8 cellular contexts compared by ENCODE assay signal in genomic region chr20:49768204-49769124, GRCh38. TPM values are rescaled to one million over a fixed set of nuclear protein-coding genes. Genes with fewer than 3 reads are reported as not detected.
DNase-seq lines count a peak whose midpoint lies in the region; ATAC-seq and TF ChIP-seq lines count a peak whose summit lies in the region.

No MANE protein-coding gene starts in this region.

- H3K36me3 ChIP-seq in NT2/D1 (ENCODE audit: insufficient read depth, insufficient read length, low read length) (no peaks in the 10 kb centered on the region), liver (ENCODE audit: control insufficient read depth in 4 of 4, insufficient read depth in 3 of 4, low read depth in 1 of 4, low read length in 3 of 4) (no peaks in the 10 kb centered on the region), upper lobe of left lung (no peaks in the 10 kb centered on the region)

- TF ChIP-seq RAD21 in liver (IDR thresholded peaks at IDR 0.05), result peak; percentile 58 to 70

- peak; percentile 61 to 62 for ATAC-seq in upper lobe of left lung (ENCODE audit: low FRiP score in 2 of 2)
- no peak for ATAC-seq in GM21367 (IDR thresholded peaks at IDR 0.05; ENCODE audit: unreplicated experiment)

- DNase-seq in NCI-H510A treated with DMSO at 0.1 percent for 48 hours (lab: John Stamatoyannopoulos, UW) (peak; percentile 61), NCI-H510A (lab: John Stamatoyannopoulos, UW) (no peak), NT2/D1 (ENCODE audit: low read depth, low spot score) (peak; percentile 95), cardiac fibroblast (ENCODE audit: low read depth in 2 of 2) (peak; percentile 98), upper lobe of left lung (peak in 1 of 2 donors; percentile 87), SK-N-DZ (ENCODE audit: low spot score) (no peak)

- H3K4me1 ChIP-seq in NT2/D1 (ENCODE audit: insufficient read depth, insufficient read length), result peaks cover 5% of the 10 kb centered on the region
- peaks cover 21 to 50% (median 37%) of the 10 kb centered on the region in 4 donors for H3K4me1 ChIP-seq in liver (ENCODE audit: control insufficient read depth in 4 of 4, insufficient read depth in 4 of 4, low read length in 3 of 4)
- H3K4me1 ChIP-seq in upper lobe of left lung, result peaks cover 53 to 76% (median 70%) of the 10 kb centered on the region in 4 donors

- no peak overlapping the region for H3K4me3 ChIP-seq in NT2/D1 (ENCODE audit: insufficient read length, low read depth)
- H3K4me3 ChIP-seq in cardiac fibroblast (replicated peaks in 1 of 2; ENCODE audit: low read depth in 2 of 2, low read length in 2 of 2), result no peak overlapping the region
- peak overlapping the region in 1 of 3 donors; percentile 10 for H3K4me3 ChIP-seq in liver (ENCODE audit: low read depth in 1 of 3, low read length in 3 of 3)
- no peak overlapping the region for H3K4me3 ChIP-seq in upper lobe of left lung

- H3K9ac ChIP-seq in NT2/D1 (ENCODE audit: insufficient read length, low read depth), result no peak overlapping the region
- peak overlapping the region in 1 of 2 donors; percentile 39 for H3K9ac ChIP-seq in liver (ENCODE audit: low read depth in 1 of 2, low read length in 2 of 2)

- H3K9me3 ChIP-seq in NT2/D1 (ENCODE audit: insufficient read depth, low read length) (0 out of 2 replicates have a peak, but pooled peaks cover 7% of the 10 kb centered on the region), liver (ENCODE audit: control insufficient read depth in 4 of 4, low read length in 3 of 4) (no peaks in the 10 kb centered on the region), upper lobe of left lung (no peaks in the 10 kb centered on the region)

- TF ChIP-seq POLR2A in upper lobe of left lung (IDR thresholded peaks at IDR 0.05), result no peak

- H3K27ac ChIP-seq in liver (ENCODE audit: low read depth in 1 of 2, low read length in 2 of 2), result peak overlapping the region; percentile 77 to 96
- peak overlapping the region; percentile 38 to 86 (median 80) for H3K27ac ChIP-seq in upper lobe of left lung

- H3K27me3 ChIP-seq in NT2/D1 (ENCODE audit: insufficient read depth, insufficient read length) (no peaks in the 10 kb centered on the region), liver (ENCODE audit: control insufficient read depth in 4 of 4, insufficient read depth in 4 of 4, low read length in 3 of 4) (no peaks in the 10 kb centered on the region), upper lobe of left lung (no peaks in the 10 kb centered on the region)

- peak; percentile 97 to 100 (median 98) for TF ChIP-seq EP300 in upper lobe of left lung (IDR thresholded peaks at IDR 0.05)

- TF ChIP-seq CTCF in cardiac fibroblast (IDR thresholded peaks at IDR 0.05; ENCODE audit: low read depth, low read length), result no peak
- TF ChIP-seq CTCF in liver (IDR thresholded peaks at IDR 0.05; ENCODE audit: low read depth, low read length, missing input control), result no peak
- TF ChIP-seq CTCF in upper lobe of left lung (IDR thresholded peaks at IDR 0.05), result no peak

- WGBS in liver, result 16% methylated on average over 8 of the region's 8 CpGs
- 11 to 15% methylated on average over 8 of the region's 8 CpGs for WGBS in upper lobe of left lung, 2 donors

TF ChIP-seq in liver, 16 proteins besides CTCF, POLR2A, EP300 and RAD21:
- peak; percentile 98 to 99 for TF ChIP-seq RXRA (IDR thresholded peaks at IDR 0.05)
- peak; percentile 91 for TF ChIP-seq HNF4A (conservative IDR thresholded peaks at IDR 0.05)
- TF ChIP-seq ZBTB33 (IDR thresholded peaks at IDR 0.05), result peak; percentile 93
- peak; percentile 70 for TF ChIP-seq HNF4G (IDR thresholded peaks at IDR 0.05)
- peak; percentile 40 for TF ChIP-seq TAF1 (conservative IDR thresholded peaks at IDR 0.05)
- peak; percentile 77 to 92 for TF ChIP-seq EGR1 (IDR thresholded peaks at IDR 0.05; ENCODE audit: low read depth in 2 of 2)
- TF ChIP-seq GABPA (IDR thresholded peaks at IDR 0.05 in 1 of 2, conservative IDR thresholded peaks at IDR 0.05 in 1 of 2), result peak in 1 of 2 donors; percentile 41
- TF ChIP-seq NR2F2 (IDR thresholded peaks at IDR 0.05), result peak; percentile 92
- peak; percentile 89 to 97 for TF ChIP-seq JUND (IDR thresholded peaks at IDR 0.05)
- peak; percentile 99 for TF ChIP-seq MAX (IDR thresholded peaks at IDR 0.05)
- TF ChIP-seq FOXA2 (IDR thresholded peaks at IDR 0.05), result peak; percentile 97
- TF ChIP-seq ATF3 (IDR thresholded peaks at IDR 0.05), result peak; percentile 83
- TF ChIP-seq SP1 (IDR thresholded peaks at IDR 0.05), result peak; percentile 97
- TF ChIP-seq YY1 (IDR thresholded peaks at IDR 0.05), result peak; percentile 89
- peak; percentile 81 for TF ChIP-seq REST (IDR thresholded peaks at IDR 0.05)
- TF ChIP-seq FOXA1 (IDR thresholded peaks at IDR 0.05), result peak; percentile 84

RNA-seq across cellular contexts. Expression of gene SLC9A8, which starts 44.2 kb away (rescaled TPM):
- total RNA-seq in liver, result 1 to 10 TPM; 9.2 to 9.5 TPM
- polyA plus RNA-seq in liver, result 1 to 10 TPM; 4.0 to 8.0 TPM
- 10 to 100 TPM; 13.2 to 19.6 (median 17.2) TPM for total RNA-seq in upper lobe of left lung
- 6.4 and 7.0 TPM in 2 replicates for polyA plus RNA-seq in SK-N-DZ (2014; cell fraction: cytosol; rRNA removed)
- 14.4 and 19.5 TPM in 2 replicates for polyA plus RNA-seq in SK-N-DZ (2014; cell fraction: nucleus; rRNA removed)

RNA-seq across cellular contexts. Expression of gene B4GALT5, which starts 54.8 kb away (rescaled TPM):
- total RNA-seq in liver (10 to 100 TPM; 14.1 to 28.2 TPM), upper lobe of left lung (10 to 100 TPM; 16.2 to 49.0 (median 36.7) TPM)
- polyA plus RNA-seq in liver, result 10 to 100 TPM in 1 of 2 donors, 1 to 10 TPM in 1; 2.0 to 14.8 TPM
- polyA plus RNA-seq in SK-N-DZ (2014; cell fraction: cytosol; rRNA removed), result 47.7 and 55.0 TPM in 2 replicates
- 15.2 and 18.9 TPM in 2 replicates for polyA plus RNA-seq in SK-N-DZ (2014; cell fraction: nucleus; rRNA removed)

Comparison
In these comparisons a context has a peak if more than half of its experiments do, and no peak if none do; other contexts are left out.
1. DNase-seq: peak in NCI-H510A treated with DMSO at 0.1 percent for 48 hours (single experiment), NT2/D1 (single experiment) and cardiac fibroblast (2 of 2); none in NCI-H510A (single experiment) and SK-N-DZ (single experiment).